Comparison of ENCODE assay signal across 14 cellular contexts in genomic region chr20:9141070-9141469, GRCh38.
DNase-seq lines count a peak whose midpoint lies in the region; ATAC-seq, FAIRE-seq and TF ChIP-seq lines count a peak whose summit lies in the region.
"Had no signal": no experiment of that assay in that cellular context is flagged by ENCODE, and none has a peak within 500 bp of the region (broad histone marks: within the 10 kb centered on the region; RNA-seq: fewer than 3 reads in every experiment).

No MANE protein-coding gene starts in this region.

- no peak overlapping the region for H3K4me3 Mint-ChIP-seq in GM23338
- H3K4me3 Mint-ChIP-seq: CD8-positive, alpha-beta memory T cell had no signal

- TF ChIP-seq CTCF in brain microvascular endothelial cell (IDR thresholded peaks at IDR 0.05; ENCODE audit: low read depth, low read length, missing control alignments) (no peak), GM23338 (conservative IDR thresholded peaks at IDR 0.05; ENCODE audit: low read depth in 2 of 2) (no peak)

- H3F3A ChIP-seq in GM23338 (replicated peaks; ENCODE audit: low read depth) = no peaks in the 10 kb centered on the region

- H3K27me3 ChIP-seq in BLaER1 = no peaks in the 10 kb centered on the region
- H3K27me3 ChIP-seq in brain microvascular endothelial cell (replicated peaks) = no peaks in the 10 kb centered on the region
- H3K27me3 ChIP-seq in GM23338 (ENCODE audit: insufficient read depth) = no peaks in the 10 kb centered on the region

- no peak overlapping the region for H3K27ac Mint-ChIP-seq in GM23338
- H3K27ac Mint-ChIP-seq: CD8-positive, alpha-beta memory T cell had no signal

- H3K4me3 ChIP-seq in BLaER1 = no peak overlapping the region
- H3K4me3 ChIP-seq in brain microvascular endothelial cell (ENCODE audit: low read depth, low read length) = no peak overlapping the region
- H3K4me3 ChIP-seq in GM23338 = no peak overlapping the region
- H3K4me3 ChIP-seq: GM23248 had no signal

- in situ Hi-C loops in brain microvascular endothelial cell (cut with HindIII; ENCODE audit: low pct_ligation_motif_present, low sequenced_read_pairs) = no loop called here

- peaks cover 5% of the 10 kb centered on the region; the same call in 2 of the 3 replicates for H3K4me1 Mint-ChIP-seq in GM23338
- H3K4me1 Mint-ChIP-seq: CD8-positive, alpha-beta memory T cell had no signal

- H3K4me2 ChIP-seq in BLaER1 (peak overlapping the region; percentile 48; the same call in 1 of the 2 replicates), GM23338 (no peak overlapping the region)

- no peaks in the 10 kb centered on the region; the same call in 1 of the 2 replicates for H3K79me2 ChIP-seq in GM23338 (replicated peaks; ENCODE audit: insufficient read depth)

- 0 out of 2 replicates have a peak, but pooled peaks cover 7% of the 10 kb centered on the region for H3K9me2 ChIP-seq in GM23338 (ENCODE audit: insufficient read depth)

- FAIRE-seq in RCC 7860 (lab: Jason Lieb, UNC) = no peak

- H3K36me3 ChIP-seq in BLaER1 (no peaks in the 10 kb centered on the region), brain microvascular endothelial cell (replicated peaks) (no peaks in the 10 kb centered on the region), GM23338 (ENCODE audit: insufficient read depth) (no peaks in the 10 kb centered on the region)

- H3K27ac ChIP-seq in BLaER1 (no peak overlapping the region), brain microvascular endothelial cell (no peak overlapping the region), GM23338 (ENCODE audit: low read depth) (no peak overlapping the region)
- H3K27ac ChIP-seq: GM23248 had no signal

- H3K4me1 ChIP-seq in BLaER1 (peaks cover 64% of the 10 kb centered on the region), GM23338 (ENCODE audit: insufficient read depth) (no peaks in the 10 kb centered on the region; the same call in 1 of the 2 replicates)
- H3K4me1 ChIP-seq: Caco-2 had no signal

- no peak for ATAC-seq in GM23338

- H3K27me3 Mint-ChIP-seq in GM23338 (ENCODE audit: insufficient read depth, low read depth, poor library complexity) = no peaks in the 10 kb centered on the region

- no peak overlapping the region for H2AFZ ChIP-seq in GM23338
- H2AFZ ChIP-seq: GM23248 had no signal

- H4K20me1 ChIP-seq in BLaER1 (no peaks in the 10 kb centered on the region), GM23338 (replicated peaks; ENCODE audit: insufficient read depth) (no peaks in the 10 kb centered on the region)

- peaks cover 13% of the 10 kb centered on the region for H3K36me3 Mint-ChIP-seq in GM23338 (ENCODE audit: low read depth)

- DNase-seq in EL (peak; percentile 9), RCC 7860 (ENCODE audit: low spot score) (peak; percentile 32), brain microvascular endothelial cell (peak; percentile 34), NCI-H2029 (lab: John Stamatoyannopoulos, UW) (no peak), GM23338 (ENCODE audit: low spot score) (no peak)
- no peak for DNase-seq in stimulated activated CD4-positive, alpha-beta T cell treated with anti-CD3 and anti-CD28 coated beads, Interleukin-2, amount 100 ng/mL, for 48 hours
- DNase-seq: Caco-2; CD8-positive, alpha-beta memory T cell; DMS79 treated with DMSO at 0.1 percent for 48 hours; GF-D8; GM23248; H7; KG1 had no signal

- no peak overlapping the region for H3K9ac ChIP-seq in BLaER1
- H3K9ac ChIP-seq: GM23248 had no signal

- peaks cover 11% of the 10 kb centered on the region for H3K9me3 ChIP-seq in BLaER1

- H3K9me3 Mint-ChIP-seq in GM23338 = peaks cover under 1% of the 10 kb centered on the region; the same call in 2 of the 3 replicates

TF ChIP-seq in GM23338, 12 proteins besides CTCF, POLR2A, EP300 and RAD21 (continues in another document):
- TF ChIP-seq EZH2 (IDR thresholded peaks at IDR 0.05; ENCODE audit: low read depth, unreplicated experiment) (no peak), ZNF462 (CRISPR knock-in tag; IDR thresholded peaks at IDR 0.05) (no peak), STAT1 (IDR thresholded peaks at IDR 0.05; ENCODE audit: unreplicated experiment) (no peak), EZH2phosphoT487 (IDR thresholded peaks at IDR 0.05; ENCODE audit: unreplicated experiment) (no peak), ZNF331 (CRISPR knock-in tag; IDR thresholded peaks at IDR 0.05; ENCODE audit: low read depth) (no peak), JUNB (IDR thresholded peaks at IDR 0.05; ENCODE audit: unreplicated experiment) (no peak)
- TF ChIP-seq, protein P1, sequence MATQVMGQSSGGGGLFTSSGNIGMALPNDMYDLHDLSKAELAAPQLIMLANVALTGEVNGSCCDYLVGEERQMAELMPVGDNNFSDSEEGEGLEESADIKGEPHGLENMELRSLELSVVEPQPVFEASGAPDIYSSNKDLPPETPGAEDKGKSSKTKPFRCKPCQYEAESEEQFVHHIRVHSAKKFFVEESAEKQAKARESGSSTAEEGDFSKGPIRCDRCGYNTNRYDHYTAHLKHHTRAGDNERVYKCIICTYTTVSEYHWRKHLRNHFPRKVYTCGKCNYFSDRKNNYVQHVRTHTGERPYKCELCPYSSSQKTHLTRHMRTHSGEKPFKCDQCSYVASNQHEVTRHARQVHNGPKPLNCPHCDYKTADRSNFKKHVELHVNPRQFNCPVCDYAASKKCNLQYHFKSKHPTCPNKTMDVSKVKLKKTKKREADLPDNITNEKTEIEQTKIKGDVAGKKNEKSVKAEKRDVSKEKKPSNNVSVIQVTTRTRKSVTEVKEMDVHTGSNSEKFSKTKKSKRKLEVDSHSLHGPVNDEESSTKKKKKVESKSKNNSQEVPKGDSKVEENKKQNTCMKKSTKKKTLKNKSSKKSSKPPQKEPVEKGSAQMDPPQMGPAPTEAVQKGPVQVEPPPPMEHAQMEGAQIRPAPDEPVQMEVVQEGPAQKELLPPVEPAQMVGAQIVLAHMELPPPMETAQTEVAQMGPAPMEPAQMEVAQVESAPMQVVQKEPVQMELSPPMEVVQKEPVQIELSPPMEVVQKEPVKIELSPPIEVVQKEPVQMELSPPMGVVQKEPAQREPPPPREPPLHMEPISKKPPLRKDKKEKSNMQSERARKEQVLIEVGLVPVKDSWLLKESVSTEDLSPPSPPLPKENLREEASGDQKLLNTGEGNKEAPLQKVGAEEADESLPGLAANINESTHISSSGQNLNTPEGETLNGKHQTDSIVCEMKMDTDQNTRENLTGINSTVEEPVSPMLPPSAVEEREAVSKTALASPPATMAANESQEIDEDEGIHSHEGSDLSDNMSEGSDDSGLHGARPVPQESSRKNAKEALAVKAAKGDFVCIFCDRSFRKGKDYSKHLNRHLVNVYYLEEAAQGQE (IDR thresholded peaks at IDR 0.05; ENCODE audit: unreplicated experiment) = no peak

Comparison
In these comparisons a context has a peak if more than half of its experiments do, and no peak if none do; other contexts are left out.
1. DNase-seq: peak in EL (single experiment), RCC 7860 (single experiment) and brain microvascular endothelial cell (single experiment); none in stimulated activated CD4-positive, alpha-beta T cell treated with anti-CD3 and anti-CD28 coated beads, Interleukin-2, amount 100 ng/mL, for 48 hours (0 of 2), NCI-H2029 (single experiment) and GM23338 (single experiment).